ENCODE assay signal across 14 cellular contexts in the genomic region with DNA sequence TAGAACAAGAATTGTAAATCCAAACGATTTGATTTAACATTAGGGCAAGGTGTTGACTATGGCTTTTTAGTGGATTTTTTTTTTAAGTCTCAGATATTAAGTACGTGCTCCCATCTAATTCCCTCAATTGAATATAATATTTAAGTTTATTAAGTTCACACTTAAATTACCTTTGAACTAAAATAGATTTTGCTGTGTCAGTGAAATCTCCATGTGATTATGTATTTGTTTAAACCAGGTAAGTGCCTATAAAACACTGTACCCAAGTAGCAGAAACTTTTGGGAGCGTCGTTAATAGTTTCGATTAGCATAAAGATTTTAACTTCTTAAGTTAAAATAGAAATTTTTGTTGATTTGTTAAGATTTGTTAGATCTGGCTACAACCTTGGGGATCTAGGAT. TPM values are rescaled to one million over a fixed set of nuclear protein-coding genes. Genes with fewer than 3 reads are reported as not detected.
A peak's percentile ranks its signal among the peaks of the same experiment; 100 is the strongest.
DNase-seq lines count a peak whose midpoint lies in the region; ATAC-seq and TF ChIP-seq lines count a peak whose summit lies in the region.
"Had no signal": no experiment of that assay in that cellular context is flagged by ENCODE, and none has a peak within 500 bp of the region (broad histone marks: within the 10 kb centered on the region; RNA-seq: fewer than 3 reads in every experiment).

No MANE protein-coding gene starts in this region.

- peaks cover 21% of the 10 kb centered on the region for H3K4me1 ChIP-seq in foreskin keratinocyte

- CTCF ChIA-PET in CD4-positive, alpha-beta T cell (lab: Charles Lee): interaction anchor here (1.0 to 2.5 kb wide), 3 partner anchors 9 to 33 kb away, joined by 5 to 15 read pairs (median 14); a partner anchor contains a TSS

- peak overlapping the region; percentile 97 for H3K4me3 Mint-ChIP-seq in CD4-positive, alpha-beta T cell
- peak overlapping the region; percentile 97 for H3K4me3 Mint-ChIP-seq in neural crest cell

- peak overlapping the region; percentile 99 for H3K27ac Mint-ChIP-seq in CD4-positive, alpha-beta T cell
- no peak overlapping the region for H3K27ac Mint-ChIP-seq in neural crest cell (ENCODE audit: unreplicated experiment)

- no peaks in the 10 kb centered on the region for H3K27me3 Mint-ChIP-seq in CD4-positive, alpha-beta T cell
- no peaks in the 10 kb centered on the region for H3K27me3 Mint-ChIP-seq in neural crest cell (ENCODE audit: low read depth)

- POLR2A ChIA-PET in CD4-positive, alpha-beta T cell (lab: Charles Lee): interaction anchor here (1.0 to 5.9 kb wide), 11 partner anchors 10 to 1667 kb away, joined by 3 to 211 read pairs (median 14); a partner anchor contains a TSS

- H3K27ac ChIP-seq in CD4-positive, alpha-beta T cell (ENCODE audit: low read depth, low read length): no peak overlapping the region
- no peak overlapping the region for H3K27ac ChIP-seq in coronary artery
- no peak overlapping the region for H3K27ac ChIP-seq in foreskin keratinocyte

- peaks cover 67% of the 10 kb centered on the region for H3K4me1 Mint-ChIP-seq in CD4-positive, alpha-beta T cell (ENCODE audit: low read depth)
- H3K4me1 Mint-ChIP-seq in neural crest cell: peaks cover 30% of the 10 kb centered on the region

- no peaks in the 10 kb centered on the region for H3K9me3 ChIP-seq in CD4-positive, alpha-beta T cell (ENCODE audit: control insufficient read depth, low read length)

- no peaks in the 10 kb centered on the region for H3K9me3 Mint-ChIP-seq in CD4-positive, alpha-beta T cell
- H3K9me3 Mint-ChIP-seq in neural crest cell: no peaks in the 10 kb centered on the region

- intact Hi-C loops in CD4-positive, alpha-beta T cell (cut with DNase I, micrococcal nuclease): loop anchor here (2.0 to 10.0 kb wide), 6 partner anchors 33 to 1449 kb away; a partner anchor contains a TSS

- DNase-seq in CD4-positive, alpha-beta T cell: no peak
- DNase-seq in LNCaP clone FGC (ENCODE audit: low read depth) (no peak), coronary artery (ENCODE audit: low spot score) (no peak), neural crest cell (ENCODE audit: low read depth, low spot score) (no peak), foreskin keratinocyte (no peak), DMS153 treated with DMSO at 0.1 percent for 48 hours (lab: John Stamatoyannopoulos, UW; ENCODE audit: unreplicated experiment) (no peak)
- DNase-seq: amniotic stem cell, DMS79 treated with DMSO at 0.1 percent for 48 hours, NCI-H446 treated with DMSO at 0.1 percent for 48 hours, T-helper 9 cell had no signal

- ATAC-seq in CD4-positive, alpha-beta T cell (ENCODE audit: poor library complexity): no peak
- ATAC-seq in foreskin keratinocyte (no peak), GM18870 (IDR thresholded peaks at IDR 0.05; ENCODE audit: unreplicated experiment) (no peak), HG02678 (IDR thresholded peaks at IDR 0.05; ENCODE audit: unreplicated experiment) (no peak)

- no peak for TF ChIP-seq CTCF in CD4-positive, alpha-beta T cell (IDR thresholded peaks at IDR 0.05)
- no peak for TF ChIP-seq CTCF in LNCaP clone FGC (IDR thresholded peaks at IDR 0.05; ENCODE audit: control insufficient read depth, extremely low read depth, insufficient read depth)
- TF ChIP-seq CTCF in coronary artery (IDR thresholded peaks at IDR 0.05): no peak
- no peak for TF ChIP-seq CTCF in neural crest cell (conservative IDR thresholded peaks at IDR 0.05)
- no peak for TF ChIP-seq CTCF in foreskin keratinocyte (conservative IDR thresholded peaks at IDR 0.05)

- peak overlapping the region; percentile 68 for H3K4me3 ChIP-seq in LNCaP clone FGC (ENCODE audit: low read depth, low read length)
- peak overlapping the region; percentile 93 for H3K4me3 ChIP-seq in coronary artery

- H3K36me3 Mint-ChIP-seq in CD4-positive, alpha-beta T cell (ENCODE audit: low read depth): peaks cover 62% of the 10 kb centered on the region
- H3K36me3 Mint-ChIP-seq in neural crest cell (ENCODE audit: low read depth): peaks cover 11% of the 10 kb centered on the region

- no peaks in the 10 kb centered on the region for H3K27me3 ChIP-seq in CD4-positive, alpha-beta T cell (ENCODE audit: control insufficient read depth, insufficient read depth, low read length)
- no peaks in the 10 kb centered on the region for H3K27me3 ChIP-seq in foreskin keratinocyte

RNA-seq across cellular contexts. Expression of a gene that starts 1.6 kb away (rescaled TPM):
- 10 to 100 TPM; 37.4 to 42.9 TPM for total RNA-seq in CD4-positive, alpha-beta T cell
- total RNA-seq in neural crest cell (17.3 and 17.5 TPM in 2 replicates), foreskin keratinocyte (22.7 and 23.8 TPM in 2 replicates)
- polyA plus RNA-seq in foreskin keratinocyte: 14.2 and 18.6 TPM in 2 replicates

RNA-seq across cellular contexts. Expression of a gene that starts 33.5 kb away (rescaled TPM):
- total RNA-seq in CD4-positive, alpha-beta T cell: 10 to 100 TPM; 88.7 to 90.4 TPM
- total RNA-seq in neural crest cell: 21.7 and 25.1 TPM in 2 replicates
- total RNA-seq in foreskin keratinocyte: 29.2 and 29.7 TPM in 2 replicates
- 7.9 and 9.6 TPM in 2 replicates for polyA plus RNA-seq in foreskin keratinocyte

RNA-seq across cellular contexts. Expression of a gene that starts 45.2 kb away (rescaled TPM):
- total RNA-seq in CD4-positive, alpha-beta T cell: not detected
- not detected in 2 replicates for total RNA-seq in neural crest cell
- total RNA-seq in foreskin keratinocyte: not detected in 2 replicates
- 0.03 TPM in 1 of 2 replicates, not detected in the other for polyA plus RNA-seq in foreskin keratinocyte
- total RNA-seq: HT1080, posterior vena cava had no signal
